ENCODE assay signal across 8 cellular contexts in the genomic region with DNA sequence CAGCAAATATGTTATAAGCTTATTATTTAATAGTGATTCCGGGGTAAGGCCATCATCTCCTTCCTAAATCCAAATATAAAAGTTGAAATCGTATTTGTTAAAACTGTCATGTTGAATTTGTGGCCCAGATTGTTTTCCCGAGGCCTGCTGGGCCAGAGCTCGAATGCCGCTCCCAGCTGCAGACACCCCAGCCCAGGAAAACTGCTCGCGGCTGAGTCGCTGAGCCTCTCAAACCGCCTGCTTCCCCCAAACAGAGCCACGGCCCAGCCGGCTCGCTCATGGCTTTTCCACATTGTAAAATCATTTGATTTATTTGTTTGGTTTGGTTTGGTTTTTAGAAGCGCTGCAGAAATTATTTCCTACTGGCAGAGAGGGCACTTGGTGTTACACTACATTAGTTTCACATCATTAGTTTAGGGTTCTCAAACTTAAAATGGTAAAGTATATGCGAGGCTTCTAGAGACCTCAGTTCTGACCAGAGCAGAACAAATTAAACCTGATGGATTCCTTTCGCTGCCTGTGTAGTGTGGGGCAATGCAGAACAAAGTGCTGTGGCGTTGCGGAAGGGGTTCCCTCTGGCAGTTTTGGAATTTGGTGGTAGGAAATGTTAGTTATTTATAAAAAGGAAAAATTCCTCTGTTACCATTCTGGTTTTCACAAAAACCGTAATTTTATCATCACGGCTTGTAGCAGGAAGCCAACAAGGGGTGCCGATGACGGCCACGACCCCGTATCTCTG.
DNase-seq lines count a peak whose midpoint lies in the region; ATAC-seq and TF ChIP-seq lines count a peak whose summit lies in the region.

No MANE protein-coding gene starts in this region.

- H3K27ac Mint-ChIP-seq in activated naive CD8-positive, alpha-beta T cell treated with anti-CD3 and anti-CD28 coated beads, Interleukin-2, amount 50 U/mL, for 24 hours = no peak overlapping the region
- no peak overlapping the region for H3K27ac Mint-ChIP-seq in type B pancreatic cell

- ATAC-seq in Right ventricle myocardium inferior (no peak), left cardiac atrium (no peak)
- ATAC-seq in activated naive CD8-positive, alpha-beta T cell treated with anti-CD3 and anti-CD28 coated beads, Interleukin-2, amount 50 U/mL, for 24 hours = no peak

- no peak for TF ChIP-seq CTCF in type B pancreatic cell (conservative IDR thresholded peaks at IDR 0.05)

- no peaks in the 10 kb centered on the region for H3K9me3 Mint-ChIP-seq in activated naive CD8-positive, alpha-beta T cell treated with anti-CD3 and anti-CD28 coated beads, Interleukin-2, amount 50 U/mL, for 24 hours
- no peaks in the 10 kb centered on the region for H3K9me3 Mint-ChIP-seq in type B pancreatic cell

- H3K27me3 Mint-ChIP-seq in activated naive CD8-positive, alpha-beta T cell treated with anti-CD3 and anti-CD28 coated beads, Interleukin-2, amount 50 U/mL, for 24 hours = peaks cover 32% of the 10 kb centered on the region
- H3K27me3 Mint-ChIP-seq in type B pancreatic cell = peaks cover 82% of the 10 kb centered on the region

- intact Hi-C loops in Right ventricle myocardium inferior (cut with DNase I) = loop anchor here (2.0 to 10.0 kb wide), 3 partner anchors 136 to 273 kb away; no protein-coding TSS in a partner anchor
- intact Hi-C loops in left cardiac atrium (cut with DNase I) = no loop called here

- no peaks in the 10 kb centered on the region for H3K36me3 Mint-ChIP-seq in activated naive CD8-positive, alpha-beta T cell treated with anti-CD3 and anti-CD28 coated beads, Interleukin-2, amount 50 U/mL, for 24 hours (ENCODE audit: low read depth)
- no peaks in the 10 kb centered on the region for H3K36me3 Mint-ChIP-seq in type B pancreatic cell

- peak overlapping the region; percentile 23 for H3K4me3 Mint-ChIP-seq in activated naive CD8-positive, alpha-beta T cell treated with anti-CD3 and anti-CD28 coated beads, Interleukin-2, amount 50 U/mL, for 24 hours
- peak overlapping the region; percentile 79 for H3K4me3 Mint-ChIP-seq in type B pancreatic cell

- H3K4me1 Mint-ChIP-seq in activated naive CD8-positive, alpha-beta T cell treated with anti-CD3 and anti-CD28 coated beads, Interleukin-2, amount 50 U/mL, for 24 hours = peaks cover 1% of the 10 kb centered on the region
- H3K4me1 Mint-ChIP-seq in type B pancreatic cell (ENCODE audit: unreplicated experiment) = peaks cover 10% of the 10 kb centered on the region

- DNase-seq in Right ventricle myocardium inferior (ENCODE audit: missing footprints) = peak; percentile 52
- DNase-seq in left cardiac atrium = no peak
- no peak for DNase-seq in activated naive CD8-positive, alpha-beta T cell treated with anti-CD3 and anti-CD28 coated beads, Interleukin-2, amount 50 U/mL, for 24 hours
- peak; percentile 53 for DNase-seq in left kidney (ENCODE audit: low read depth, low spot score)
- no peak for DNase-seq in type B pancreatic cell (ENCODE audit: extremely low spot score, unreplicated experiment)
- DNase-seq in activated CD4-positive, CD25-positive, alpha-beta regulatory T cell treated with anti-CD3 and anti-CD28 coated beads, Interleukin-2, amount 50 U/mL, for 72 hours = no peak
- DNase-seq in SW 1271 (lab: John Stamatoyannopoulos, UW) = no peak
- DNase-seq in activated CD4-positive, alpha-beta T cell treated with anti-CD3 and anti-CD28 coated beads, Interleukin-2, amount 50 U/mL, for 48 hours = no peak

Comparison
In these comparisons a context has a peak if more than half of its experiments do, and no peak if none do; other contexts are left out.
1. DNase-seq: peak in Right ventricle myocardium inferior (single experiment) and left kidney (single experiment); none in left cardiac atrium (single experiment), activated naive CD8-positive, alpha-beta T cell treated with anti-CD3 and anti-CD28 coated beads, Interleukin-2, amount 50 U/mL, for 24 hours (single experiment), type B pancreatic cell (single experiment), activated CD4-positive, CD25-positive, alpha-beta regulatory T cell treated with anti-CD3 and anti-CD28 coated beads, Interleukin-2, amount 50 U/mL, for 72 hours (single experiment), SW 1271 (0 of 2) and activated CD4-positive, alpha-beta T cell treated with anti-CD3 and anti-CD28 coated beads, Interleukin-2, amount 50 U/mL, for 48 hours (0 of 2).